9 cellular contexts compared by ENCODE assay signal in genomic region chr13:45847554-45848224, GRCh38. TPM values are rescaled to one million over a fixed set of nuclear protein-coding genes. Genes with fewer than 3 reads are reported as not detected.
A peak's percentile ranks its signal among the peaks of the same experiment; 100 is the strongest.
DNase-seq lines count a peak whose midpoint lies in the region; ATAC-seq and TF ChIP-seq lines count a peak whose summit lies in the region.
"Had no signal": no experiment of that assay in that cellular context is flagged by ENCODE, and none has a peak within 500 bp of the region (broad histone marks: within the 10 kb centered on the region; RNA-seq: fewer than 3 reads in every experiment).

No MANE protein-coding gene starts in this region.

- peaks cover 3% of the 10 kb centered on the region for H3K4me1 ChIP-seq in mucosa of descending colon (ENCODE audit: low read depth)

- no peaks in the 10 kb centered on the region for H3K36me3 ChIP-seq in mucosa of descending colon (ENCODE audit: low read depth)

- no peak overlapping the region for H3K4me3 ChIP-seq in mucosa of descending colon

- TF ChIP-seq CTCF in mucosa of descending colon (IDR thresholded peaks at IDR 0.05) = no peak

- intact Hi-C loops in activated T-helper 2 cell treated with anti-CD3 and anti-CD28 coated beads, Interferon-gamma antibody, Interleukin-2, Interleukin-4, amounts not matched to agents 10 μg/mL and 5 μg/mL and 100 μg/mL, durations not matched to agents 14 hours and 24 hours and 36 hours (cut with micrococcal nuclease) = no loop called here
- intact Hi-C loops in mucosa of descending colon (cut with DNase I, micrococcal nuclease) = no loop called here

- no peaks in the 10 kb centered on the region for H3K36me3 Mint-ChIP-seq in activated T-helper 2 cell treated with anti-CD3 and anti-CD28 coated beads, Interferon-gamma antibody, Interleukin-2, Interleukin-4, amounts not matched to agents 10 μg/mL and 5 μg/mL and 100 μg/mL, durations not matched to agents 14 hours and 24 hours and 36 hours (ENCODE audit: low read depth)

- H3K4me3 Mint-ChIP-seq in activated T-helper 2 cell treated with anti-CD3 and anti-CD28 coated beads, Interferon-gamma antibody, Interleukin-2, Interleukin-4, amounts not matched to agents 10 μg/mL and 5 μg/mL and 100 μg/mL, durations not matched to agents 14 hours and 24 hours and 36 hours (ENCODE audit: low read depth) = no peak overlapping the region

- no peaks in the 10 kb centered on the region for H3K9me3 ChIP-seq in mucosa of descending colon

- peak; percentile 69 for ATAC-seq in mucosa of descending colon
- ATAC-seq in HG03342 (IDR thresholded peaks at IDR 0.05; ENCODE audit: unreplicated experiment) = no peak

- H3K27ac Mint-ChIP-seq in activated T-helper 2 cell treated with anti-CD3 and anti-CD28 coated beads, Interferon-gamma antibody, Interleukin-2, Interleukin-4, amounts not matched to agents 10 μg/mL and 5 μg/mL and 100 μg/mL, durations not matched to agents 14 hours and 24 hours and 36 hours = peak overlapping the region; percentile 2

- DNase-seq in NCI-H1105 treated with DMSO at 0.1 percent for 48 hours (lab: John Stamatoyannopoulos, UW) = peak; percentile 35
- DNase-seq in NCI-H1105 (lab: John Stamatoyannopoulos, UW) = no peak
- DNase-seq in NCI-H2029 (lab: John Stamatoyannopoulos, UW) = peak; percentile 33
- DNase-seq in activated T-helper 2 cell treated with anti-CD3 and anti-CD28 coated beads, Interferon-gamma antibody, Interleukin-2, Interleukin-4, amounts not matched to agents 10 μg/mL and 5 μg/mL and 100 μg/mL, durations not matched to agents 14 hours and 24 hours and 36 hours (ENCODE audit: low spot score) = peak; percentile 27
- peak; percentile 28 to 51 (median 28) for DNase-seq in mucosa of descending colon
- DNase-seq in germinal center (ENCODE audit: low spot score) = no peak
- DNase-seq in occipital lobe (lab: John Stamatoyannopoulos, UW) = no peak

- H3K27me3 Mint-ChIP-seq in activated T-helper 2 cell treated with anti-CD3 and anti-CD28 coated beads, Interferon-gamma antibody, Interleukin-2, Interleukin-4, amounts not matched to agents 10 μg/mL and 5 μg/mL and 100 μg/mL, durations not matched to agents 14 hours and 24 hours and 36 hours (ENCODE audit: low read depth) = peaks cover 39% of the 10 kb centered on the region

- H3K9me3 Mint-ChIP-seq in activated T-helper 2 cell treated with anti-CD3 and anti-CD28 coated beads, Interferon-gamma antibody, Interleukin-2, Interleukin-4, amounts not matched to agents 10 μg/mL and 5 μg/mL and 100 μg/mL, durations not matched to agents 14 hours and 24 hours and 36 hours = no peaks in the 10 kb centered on the region

- peaks cover 30% of the 10 kb centered on the region for H3K4me1 Mint-ChIP-seq in activated T-helper 2 cell treated with anti-CD3 and anti-CD28 coated beads, Interferon-gamma antibody, Interleukin-2, Interleukin-4, amounts not matched to agents 10 μg/mL and 5 μg/mL and 100 μg/mL, durations not matched to agents 14 hours and 24 hours and 36 hours (ENCODE audit: low read depth)

RNA-seq across cellular contexts. Expression of gene SIAH3, which starts 3.9 kb away (rescaled TPM):
- total RNA-seq in activated T-helper 2 cell treated with anti-CD3 and anti-CD28 coated beads, Interferon-gamma antibody, Interleukin-2, Interleukin-4, amounts not matched to agents 10 μg/mL and 5 μg/mL and 100 μg/mL, durations not matched to agents 14 hours and 24 hours and 36 hours = 0.07 TPM in 2 replicates
- total RNA-seq in mucosa of descending colon (under 1 TPM; 0.05 to 0.06 (median 0.06) TPM), occipital lobe (9.8 TPM)
- total RNA-seq: LHCN-M2 had no signal

Comparison
In these comparisons a context has a peak if more than half of its experiments do, and no peak if none do; other contexts are left out.
1. DNase-seq: peak in NCI-H1105 treated with DMSO at 0.1 percent for 48 hours (single experiment), NCI-H2029 (single experiment), activated T-helper 2 cell treated with anti-CD3 and anti-CD28 coated beads, Interferon-gamma antibody, Interleukin-2, Interleukin-4, amounts not matched to agents 10 μg/mL and 5 μg/mL and 100 μg/mL, durations not matched to agents 14 hours and 24 hours and 36 hours (single experiment) and mucosa of descending colon (3 of 3); none in NCI-H1105 (single experiment), germinal center (single experiment) and occipital lobe (single experiment).
2. RNA of gene SIAH3, which starts 3.9 kb away (total RNA-seq): 9.8 TPM in occipital lobe (single experiment); 0.07 TPM in activated T-helper 2 cell treated with anti-CD3 and anti-CD28 coated beads, Interferon-gamma antibody, Interleukin-2, Interleukin-4, amounts not matched to agents 10 μg/mL and 5 μg/mL and 100 μg/mL, durations not matched to agents 14 hours and 24 hours and 36 hours and 0.05 to 0.06 TPM in mucosa of descending colon; every median in the first group is over 10 times any median in the second.